8 cellular contexts compared by ENCODE assay signal in the genomic region with DNA sequence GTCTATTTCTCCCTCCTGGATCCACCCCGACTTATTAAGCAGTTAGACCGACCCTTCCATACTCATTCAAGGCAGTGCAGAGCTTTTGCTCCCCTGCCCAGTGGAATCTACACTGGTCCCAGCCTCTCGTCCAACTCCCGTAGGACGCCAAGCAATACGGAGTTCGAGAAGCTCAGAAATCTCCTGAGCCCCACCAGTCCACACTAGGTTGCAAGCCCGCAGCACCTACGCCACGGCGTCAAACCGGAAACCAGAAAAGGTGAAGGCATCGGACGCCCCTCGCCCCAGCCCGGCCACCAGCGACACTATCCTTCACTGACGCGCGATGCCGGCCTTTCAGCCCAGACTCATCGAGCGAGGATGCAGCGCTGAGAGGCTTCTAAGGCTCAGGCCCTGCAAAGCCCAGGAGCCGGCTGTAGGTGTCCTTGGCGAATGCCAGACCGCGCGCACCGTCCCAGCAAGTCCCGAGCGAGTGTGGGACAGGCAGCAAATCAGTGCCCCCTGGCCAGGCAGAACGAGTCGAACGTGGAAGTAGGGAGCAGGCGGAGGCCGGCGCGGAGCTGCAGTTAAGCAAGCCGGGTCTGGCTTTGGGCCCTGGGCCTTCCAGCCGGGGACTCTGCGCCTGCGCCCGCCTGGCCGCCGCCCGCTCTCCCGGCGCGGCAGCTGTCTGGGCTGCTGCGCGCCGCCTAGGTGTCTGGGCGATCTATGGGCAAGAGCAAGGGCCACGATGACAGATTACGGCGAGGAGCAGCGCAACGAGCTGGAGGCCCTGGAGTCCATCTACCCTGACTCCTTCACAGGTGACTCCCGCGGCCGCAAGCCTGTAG. TPM values are rescaled to one million over a fixed set of nuclear protein-coding genes. Genes with fewer than 3 reads are reported as not detected.
DNase-seq lines count a peak whose midpoint lies in the region; ATAC-seq, FAIRE-seq and TF ChIP-seq lines count a peak whose summit lies in the region.

A gene with protein sequence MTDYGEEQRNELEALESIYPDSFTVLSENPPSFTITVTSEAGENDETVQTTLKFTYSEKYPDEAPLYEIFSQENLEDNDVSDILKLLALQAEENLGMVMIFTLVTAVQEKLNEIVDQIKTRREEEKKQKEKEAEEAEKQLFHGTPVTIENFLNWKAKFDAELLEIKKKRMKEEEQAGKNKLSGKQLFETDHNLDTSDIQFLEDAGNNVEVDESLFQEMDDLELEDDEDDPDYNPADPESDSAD (plus strand): TSS at position 649 of the 827 bp plus-strand sequence. CDS start 79 bp downstream, at position 728.

- ATAC-seq in GM19043 (IDR thresholded peaks at IDR 0.05; ENCODE audit: low read depth, unreplicated experiment) (peak; percentile 91), HG03378 (IDR thresholded peaks at IDR 0.05; ENCODE audit: unreplicated experiment) (peak; percentile 91)

- peaks cover 2 to 3% of the 10 kb centered on the region in 2 experiments for H3K36me3 ChIP-seq in keratinocyte (ENCODE audit: control insufficient read depth in 2 of 2, extremely low read depth in 1 of 2, insufficient read depth in 2 of 2, low read length in 2 of 2)

- peak within 1 kb of the TSS; percentile 86 to 100 (median 98) for H3K4me3 ChIP-seq in keratinocyte (ENCODE audit: control insufficient read depth in 2 of 3, extremely low read depth in 1 of 3, insufficient read depth in 2 of 3, low read depth in 1 of 3, low read length in 3 of 3)

- H3K4me2 ChIP-seq in keratinocyte (ENCODE audit: control insufficient read depth, extremely low read depth, insufficient read depth, low read depth, low read length) = peak within 1 kb of the TSS; percentile 97

- H2AFZ ChIP-seq in keratinocyte (ENCODE audit: control insufficient read depth, low read length) = peak within 1 kb of the TSS; percentile 99

- DNase-seq in AML-193 (lab: John Stamatoyannopoulos, UW) (peak; percentile 100), NCI-H460 (ENCODE audit: extremely low read depth, low read depth) (peak; percentile 96), cerebellar nuclear complex (lab: John Stamatoyannopoulos, UW) (peak; percentile 82 to 94), keratinocyte (ENCODE audit: low read depth, low spot score) (peak; percentile 87)
- peak; percentile 91 for DNase-seq in activated CD4-positive, CD25-positive, alpha-beta regulatory T cell treated with anti-CD3 and anti-CD28 coated beads, Interleukin-2, amount 50 U/mL, for 72 hours
- DNase-seq in stimulated activated CD4-positive, alpha-beta T cell treated with anti-CD3 and anti-CD28 coated beads, Interleukin-15, amount 100 ng/mL, for 1 hour (ENCODE audit: low read depth in 1 of 2, low spot score in 1 of 2) = peak; percentile 93 to 97

- peak in 1 of 3 experiments; percentile 12 for TF ChIP-seq CTCF in keratinocyte (optimal IDR thresholded peaks at IDR 0.05 in 1 of 3, IDR thresholded peaks at IDR 0.05 in 1 of 3, conservative IDR thresholded peaks at IDR 0.05 in 1 of 3; ENCODE audit: extremely low read depth in 1 of 3, insufficient read depth in 2 of 3, low read length in 3 of 3)

- peaks cover 3% of the 10 kb centered on the region for H4K20me1 ChIP-seq in keratinocyte (ENCODE audit: control insufficient read depth, extremely low read depth, insufficient read depth, low read length)

- no peaks in the 10 kb centered on the region for H3K27me3 ChIP-seq in keratinocyte (ENCODE audit: control insufficient read depth, extremely low read depth, insufficient read depth, low read length)

- H3K9me3 ChIP-seq in keratinocyte (ENCODE audit: control insufficient read depth, low read depth, low read length) = no peaks in the 10 kb centered on the region

- peaks cover 16% of the 10 kb centered on the region for H3K4me1 ChIP-seq in keratinocyte (ENCODE audit: control insufficient read depth, extremely low read depth, insufficient read depth, low read length)

- H3K9me1 ChIP-seq in keratinocyte (ENCODE audit: control insufficient read depth, extremely low read depth, insufficient read depth, low read length) = no peaks in the 10 kb centered on the region

- dilution Hi-C loops in keratinocyte (cut with MboI; ENCODE audit: extremely low pct_ligation_motif_present, low sequenced_read_pairs) = no loop called here

- H3K27ac ChIP-seq in keratinocyte (ENCODE audit: control insufficient read depth, insufficient read depth, low read length) = peak within 1 kb of the TSS; percentile 94

- FAIRE-seq in keratinocyte (lab: Jason Lieb, UNC) = no peak

- H3K79me2 ChIP-seq in keratinocyte (ENCODE audit: control insufficient read depth, insufficient read depth, low read length) = peaks cover 54% of the 10 kb centered on the region

- peak within 1 kb of the TSS; percentile 97 for H3K9ac ChIP-seq in keratinocyte (ENCODE audit: control insufficient read depth, extremely low read depth, insufficient read depth, low read length)

RNA-seq across cellular contexts. Expression of the gene that starts here (rescaled TPM):
- 40.1 and 46.0 TPM in 2 replicates for total RNA-seq in NCI-H460 (2014; rRNA removed; shearing (Covaris generic))
- polyA plus RNA-seq in NCI-H460 (2014; cell fraction: nucleus; rRNA removed) = 16.5 and 91.5 TPM in 2 replicates
- polyA plus RNA-seq in keratinocyte = 35.9 to 61.7 TPM (median 41.7 TPM) in 3 replicates
- 152 TPM for polyA plus RNA-seq in keratinocyte (2011; ENCODE audit: low read depth)
- polyA plus RNA-seq in keratinocyte (2011; cell fraction: cytosol; rRNA removed) = 42.8 and 65.6 TPM in 2 replicates
- 7.3 and 12.5 TPM in 2 replicates for polyA plus RNA-seq in keratinocyte (2011; cell fraction: nucleus; rRNA removed)
- 39.9 and 50.4 TPM in 2 replicates for polyA plus RNA-seq in keratinocyte (2012; ENCODE audit: low replicate concordance)
- polyA minus RNA-seq in keratinocyte = 10.5 to 18.3 TPM (median 15.6 TPM) in 3 replicates
- 19.4 TPM for polyA minus RNA-seq in keratinocyte (2011; cell fraction: cytosol; rRNA and poly(A)+ RNA removed)
- 1.9 and 4.0 TPM in 2 replicates for polyA minus RNA-seq in keratinocyte (2011; cell fraction: nucleus; rRNA and poly(A)+ RNA removed)

Comparison
In these comparisons a context has a peak if more than half of its experiments do, and no peak if none do; other contexts are left out.
1. Peak in every context shown above with its lines: DNase-seq, ATAC-seq, H3K4me3 ChIP-seq and H3K27ac ChIP-seq.